7 cellular contexts compared by ENCODE assay signal in genomic region chr6:155026366-155027045, GRCh38. TPM values are rescaled to one million over a fixed set of nuclear protein-coding genes. Genes with fewer than 3 reads are reported as not detected.
DNase-seq lines count a peak whose midpoint lies in the region; ATAC-seq, FAIRE-seq and TF ChIP-seq lines count a peak whose summit lies in the region.

No MANE protein-coding gene starts in this region.

- no peaks in the 10 kb centered on the region for H3K79me2 ChIP-seq in endothelial cell of umbilical vein (ENCODE audit: control insufficient read depth, insufficient read depth, low read length)

- no peaks in the 10 kb centered on the region for H3K9me1 ChIP-seq in endothelial cell of umbilical vein (replicated peaks; ENCODE audit: control insufficient read depth, extremely low read depth, insufficient read depth, low read length)

- WGBS in psoas muscle, 3 donors = 51 to 71% (median 63%) methylated on average over 6 of the region's 6 CpGs

- H3K9me3 ChIP-seq in endothelial cell of umbilical vein (replicated peaks; ENCODE audit: control insufficient read depth, insufficient read depth, low read length) = no peaks in the 10 kb centered on the region
- H3K9me3 ChIP-seq in psoas muscle = no peaks in the 10 kb centered on the region

- H3K27ac ChIP-seq in endothelial cell of umbilical vein (ENCODE audit: insufficient read depth, low read depth, low read length) (no peak overlapping the region), psoas muscle (no peak overlapping the region)

- TF ChIP-seq CTCF in endothelial cell of umbilical vein (IDR thresholded peaks at IDR 0.05; ENCODE audit: extremely low read depth in 1 of 2, insufficient read depth in 1 of 2, low read depth in 1 of 2, low read length in 2 of 2) = no peak
- no peak for TF ChIP-seq CTCF in psoas muscle (IDR thresholded peaks at IDR 0.05)

- no peak overlapping the region for H2AFZ ChIP-seq in endothelial cell of umbilical vein (ENCODE audit: low read depth, low read length)

- DNase-seq in GM03348 (ENCODE audit: low spot score) = peak; percentile 79
- peak; percentile 43 for DNase-seq in NCI-H446 treated with DMSO at 0.1 percent for 48 hours (lab: John Stamatoyannopoulos, UW)
- peak; percentile 61 for DNase-seq in endothelial cell of umbilical vein (ENCODE audit: low read depth, low spot score)
- peak; percentile 75 to 76 for DNase-seq in psoas muscle
- no peak for DNase-seq in ecto neural progenitor cell (ENCODE audit: low spot score)

- H3K4me2 ChIP-seq in endothelial cell of umbilical vein (ENCODE audit: insufficient read depth, low read length) = peak overlapping the region; percentile 19

- no peak for TF ChIP-seq POLR2A in endothelial cell of umbilical vein (IDR thresholded peaks at IDR 0.05; ENCODE audit: low read depth, low read length)

- H3K27me3 ChIP-seq in endothelial cell of umbilical vein (ENCODE audit: control insufficient read depth in 2 of 2, insufficient read depth in 2 of 2, low read length in 2 of 2) = no peaks in the 10 kb centered on the region
- H3K27me3 ChIP-seq in psoas muscle (ENCODE audit: insufficient read depth in 3 of 3, low read length in 2 of 3) = no peaks in the 10 kb centered on the region

- intact Hi-C loops in endothelial cell of umbilical vein (cut with micrococcal nuclease) = loop anchor here (1.0 kb wide), 1 partner anchor 12 kb away; no protein-coding TSS in a partner anchor
- intact Hi-C loops in psoas muscle (cut with DNase I) = no loop called here

- BruUV-seq in endothelial cell of umbilical vein (replicated peaks; lab: Mats Ljungman, UMichigan) = no TSS peak

- ATAC-seq in psoas muscle (peak; percentile 94 to 99 (median 98)), HG03521 (IDR thresholded peaks at IDR 0.05; ENCODE audit: unreplicated experiment) (no peak), GM21390 (IDR thresholded peaks at IDR 0.05; ENCODE audit: unreplicated experiment) (no peak)

- H3K36me3 ChIP-seq in endothelial cell of umbilical vein (ENCODE audit: control insufficient read depth in 2 of 2, extremely low read depth in 1 of 2, insufficient read depth in 2 of 2, low read length in 2 of 2) (no peaks in the 10 kb centered on the region), psoas muscle (ENCODE audit: insufficient read depth in 1 of 2, low read depth in 1 of 2) (no peaks in the 10 kb centered on the region)

- dilution Hi-C loops in endothelial cell of umbilical vein (cut with MboI; ENCODE audit: extremely low pct_ligation_motif_present, low sequenced_read_pairs) = no loop called here

- no peaks in the 10 kb centered on the region for H4K20me1 ChIP-seq in endothelial cell of umbilical vein (replicated peaks; ENCODE audit: control insufficient read depth, extremely low read depth, insufficient read depth, low read length)

- FAIRE-seq in endothelial cell of umbilical vein (lab: Jason Lieb, UNC) = peak; percentile 84

- CTCF ChIA-PET in endothelial cell of umbilical vein (lab: Charles Lee) = interaction anchor here (0.6 to 1.6 kb wide), 6 partner anchors 11 to 158 kb away, joined by 3 to 6 read pairs (median 3); no protein-coding TSS in a partner anchor

- H3K4me1 ChIP-seq in endothelial cell of umbilical vein (ENCODE audit: control insufficient read depth, extremely low read depth, insufficient read depth, low read length) = peaks cover 12% of the 10 kb centered on the region
- no peaks in the 10 kb centered on the region for H3K4me1 ChIP-seq in psoas muscle

- no peak overlapping the region for H3K9ac ChIP-seq in endothelial cell of umbilical vein (replicated peaks; ENCODE audit: extremely low read depth, insufficient read depth, low read length)

- POLR2A ChIA-PET in endothelial cell of umbilical vein (lab: Charles Lee) = no interaction called here

- H3K4me3 ChIP-seq in endothelial cell of umbilical vein (replicated peaks in 1 of 3; ENCODE audit: insufficient read depth in 1 of 3, low read depth in 1 of 3, low read length in 3 of 3) (no peak overlapping the region), psoas muscle (no peak overlapping the region)

TF ChIP-seq in endothelial cell of umbilical vein, 7 proteins besides CTCF, POLR2A, EP300 and RAD21:
- TF ChIP-seq EZH2 (IDR thresholded peaks at IDR 0.05; ENCODE audit: borderline replicate concordance, low read depth, low read length, severe bottlenecking) = no peak
- TF ChIP-seq GATA2 (IDR thresholded peaks at IDR 0.05; ENCODE audit: insufficient read depth, insufficient read length, low read depth, low read length) = no peak
- peak; percentile 54 for TF ChIP-seq POLR2AphosphoS5 (IDR thresholded peaks at IDR 0.05; ENCODE audit: insufficient read depth, low read depth, low read length)
- TF ChIP-seq MYC (IDR thresholded peaks at IDR 0.05; ENCODE audit: low read depth, low read length) = no peak
- no peak for TF ChIP-seq MAX (IDR thresholded peaks at IDR 0.05; ENCODE audit: insufficient read depth, insufficient read length)
- peak; percentile 89 for TF ChIP-seq FOS (IDR thresholded peaks at IDR 0.05; ENCODE audit: borderline replicate concordance, insufficient read depth, low read length)
- peak; percentile 74 for TF ChIP-seq JUN (IDR thresholded peaks at IDR 0.05; ENCODE audit: borderline replicate concordance, insufficient read depth, insufficient read length, low read depth)

RNA-seq across cellular contexts. Expression of gene TIAM2, which starts 31.4 kb away (rescaled TPM):
- total RNA-seq in endothelial cell of umbilical vein = 13.5 and 18.5 TPM in 2 replicates
- polyA plus RNA-seq in endothelial cell of umbilical vein = 9.6 TPM in 2 replicates
- polyA plus RNA-seq in endothelial cell of umbilical vein (2011; cell fraction: cytosol; rRNA removed) = 8.0 and 8.8 TPM in 2 replicates
- polyA plus RNA-seq in endothelial cell of umbilical vein (2011; cell fraction: nucleus; rRNA removed) = 33.4 and 38.1 TPM in 2 replicates
- polyA plus RNA-seq in endothelial cell of umbilical vein (2012) = 10.7 and 12.1 TPM in 2 replicates
- polyA minus RNA-seq in endothelial cell of umbilical vein = 35.6 and 59.8 TPM in 2 replicates
- polyA minus RNA-seq in endothelial cell of umbilical vein (2011; cell fraction: cytosol; rRNA and poly(A)+ RNA removed) = 0.72 TPM
- 69.9 and 85.0 TPM in 2 replicates for polyA minus RNA-seq in endothelial cell of umbilical vein (2011; cell fraction: nucleus; rRNA and poly(A)+ RNA removed)
- 10 to 100 TPM; 10.0 to 20.3 (median 14.3) TPM for total RNA-seq in psoas muscle
- polyA plus RNA-seq in psoas muscle = 1 to 10 TPM; 3.4 to 9.2 (median 5.7) TPM

Comparison
In these comparisons a context has a peak if more than half of its experiments do, and no peak if none do; other contexts are left out.
1. ATAC-seq: peak in psoas muscle (4 of 4); none in HG03521 (single experiment) and GM21390 (single experiment).